Comparison of ENCODE assay signal across 15 cellular contexts in genomic region chr22:30328466-30329049, GRCh38. TPM values are rescaled to one million over a fixed set of nuclear protein-coding genes. Genes with fewer than 3 reads are reported as not detected.
DNase-seq lines count a peak whose midpoint lies in the region; ATAC-seq and TF ChIP-seq lines count a peak whose summit lies in the region.
"Had no signal": no experiment of that assay in that cellular context is flagged by ENCODE, and none has a peak within 500 bp of the region (broad histone marks: within the 10 kb centered on the region; RNA-seq: fewer than 3 reads in every experiment).

No MANE protein-coding gene starts in this region.

- H3K4me2 ChIP-seq in GM23338: no peak overlapping the region

- H3K9me2 ChIP-seq in GM23338 (ENCODE audit: insufficient read depth): no peaks in the 10 kb centered on the region

- no peaks in the 10 kb centered on the region for H3K79me2 ChIP-seq in GM23338 (replicated peaks; ENCODE audit: insufficient read depth)

- H3K27me3 ChIP-seq in CD8-positive, alpha-beta memory T cell (ENCODE audit: insufficient read depth, low read length, poor library complexity, severe bottlenecking): no peaks in the 10 kb centered on the region
- H3K27me3 ChIP-seq in GM23338 (ENCODE audit: insufficient read depth): no peaks in the 10 kb centered on the region
- H3K27me3 ChIP-seq: upper lobe of left lung had no signal

- POLR2A ChIA-PET in CD8-positive, alpha-beta memory T cell (lab: Charles Lee): interaction anchor here (0.7 to 1.0 kb wide), 2 partner anchors 22 to 28 kb away, joined by 3 read pairs; partner anchors contain the start of genes CCDC157 and SF3A1

- no peaks in the 10 kb centered on the region for H3K9me3 Mint-ChIP-seq in CD8-positive, alpha-beta memory T cell
- H3K9me3 Mint-ChIP-seq in GM23338: no peaks in the 10 kb centered on the region
- no peaks in the 10 kb centered on the region for H3K9me3 Mint-ChIP-seq in chondrocyte (ENCODE audit: low read depth)
- no peaks in the 10 kb centered on the region for H3K9me3 Mint-ChIP-seq in natural killer cell
- H3K9me3 Mint-ChIP-seq: activated naive CD4-positive, alpha-beta T cell treated with anti-CD3 and anti-CD28 coated beads, Interleukin-2, amount 50 U/mL, for 24 hours had no signal

- no peak for TF ChIP-seq CTCF in GM23338 (conservative IDR thresholded peaks at IDR 0.05; ENCODE audit: low read depth in 2 of 2)
- no peak for TF ChIP-seq CTCF in chondrocyte (IDR thresholded peaks at IDR 0.05)
- no peak for TF ChIP-seq CTCF in natural killer cell (IDR thresholded peaks at IDR 0.05)

- H3K27me3 Mint-ChIP-seq in CD8-positive, alpha-beta memory T cell: no peaks in the 10 kb centered on the region
- peaks cover 5% of the 10 kb centered on the region for H3K27me3 Mint-ChIP-seq in GM23338 (ENCODE audit: insufficient read depth, low read depth, poor library complexity)
- H3K27me3 Mint-ChIP-seq in chondrocyte (ENCODE audit: low read depth): no peaks in the 10 kb centered on the region
- H3K27me3 Mint-ChIP-seq in natural killer cell (ENCODE audit: low read depth in 2 of 2): no peaks in the 10 kb centered on the region
- H3K27me3 Mint-ChIP-seq: activated naive CD4-positive, alpha-beta T cell treated with anti-CD3 and anti-CD28 coated beads, Interleukin-2, amount 50 U/mL, for 24 hours had no signal

- H3K4me1 Mint-ChIP-seq in CD8-positive, alpha-beta memory T cell: peaks cover 32 to 38% (median 38%) of the 10 kb centered on the region in 3 donors
- peaks cover 25% of the 10 kb centered on the region for H3K4me1 Mint-ChIP-seq in GM23338
- H3K4me1 Mint-ChIP-seq in chondrocyte (ENCODE audit: low read depth): peaks cover 46% of the 10 kb centered on the region
- peaks cover 30 to 36% of the 10 kb centered on the region in 2 donors for H3K4me1 Mint-ChIP-seq in natural killer cell

- peaks cover 9% of the 10 kb centered on the region for H3F3A ChIP-seq in GM23338 (replicated peaks; ENCODE audit: low read depth)

- H3K27ac ChIP-seq in CD8-positive, alpha-beta memory T cell (ENCODE audit: low read depth, low read length): no peak overlapping the region
- H3K27ac ChIP-seq in GM23338 (ENCODE audit: low read depth): peak overlapping the region; percentile 7; the same call in 1 of the 2 replicates

- CTCF ChIA-PET in CD8-positive, alpha-beta memory T cell (lab: Charles Lee): interaction anchor here (1.0 to 7.6 kb wide), 3 partner anchors 15 to 41 kb away, joined by 3 to 45 read pairs (median 5); no protein-coding TSS in a partner anchor

- peak overlapping the region in 5 of 8 donors; percentile 31 to 88 (median 78) for H3K27ac Mint-ChIP-seq in CD8-positive, alpha-beta memory T cell
- no peak overlapping the region for H3K27ac Mint-ChIP-seq in GM23338
- peak overlapping the region; percentile 94 for H3K27ac Mint-ChIP-seq in chondrocyte (ENCODE audit: unreplicated experiment)
- H3K27ac Mint-ChIP-seq in natural killer cell: peak overlapping the region in 1 of 2 donors; percentile 81
- H3K27ac Mint-ChIP-seq: activated naive CD4-positive, alpha-beta T cell treated with anti-CD3 and anti-CD28 coated beads, Interleukin-2, amount 50 U/mL, for 24 hours had no signal

- H4K20me1 ChIP-seq in GM23338 (replicated peaks; ENCODE audit: insufficient read depth): peaks cover 11% of the 10 kb centered on the region; the same call in 1 of the 2 replicates

- H3K4me3 Mint-ChIP-seq in CD8-positive, alpha-beta memory T cell: peak overlapping the region in 2 of 7 donors; percentile 11 to 86
- H3K4me3 Mint-ChIP-seq in GM23338 (no peak overlapping the region), chondrocyte (ENCODE audit: unreplicated experiment) (no peak overlapping the region), natural killer cell (peak overlapping the region; percentile 13)

- no peak overlapping the region for H2AFZ ChIP-seq in GM23338

- H3K4me1 ChIP-seq in CD8-positive, alpha-beta memory T cell (ENCODE audit: insufficient read depth, low read length): peaks cover 34% of the 10 kb centered on the region
- H3K4me1 ChIP-seq in GM23338 (ENCODE audit: insufficient read depth): peaks cover 6% of the 10 kb centered on the region

- no peaks in the 10 kb centered on the region for H3K9me3 ChIP-seq in CD8-positive, alpha-beta memory T cell (ENCODE audit: low read length)
- H3K9me3 ChIP-seq: upper lobe of left lung had no signal

- peaks cover 0 to 47% (median 4%) of the 10 kb centered on the region in 3 donors for H3K36me3 Mint-ChIP-seq in CD8-positive, alpha-beta memory T cell
- peaks cover 27% of the 10 kb centered on the region for H3K36me3 Mint-ChIP-seq in GM23338 (ENCODE audit: low read depth)
- H3K36me3 Mint-ChIP-seq in chondrocyte (ENCODE audit: low read depth): peaks cover 3% of the 10 kb centered on the region
- H3K36me3 Mint-ChIP-seq in natural killer cell: no peaks in the 10 kb centered on the region

- H3K4me3 ChIP-seq in CD8-positive, alpha-beta memory T cell (ENCODE audit: low read length): no peak overlapping the region
- H3K4me3 ChIP-seq in GM23338: no peak overlapping the region
- H3K4me3 ChIP-seq: upper lobe of left lung had no signal

- DNase-seq in CD8-positive, alpha-beta memory T cell: no peak
- peak; percentile 39 for DNase-seq in GM23338 (ENCODE audit: low spot score)
- DNase-seq in chondrocyte (ENCODE audit: low spot score): no peak
- no peak for DNase-seq in natural killer cell
- DNase-seq in DMS53 treated with DMSO at 0.1 percent for 48 hours (lab: John Stamatoyannopoulos, UW; ENCODE audit: unreplicated experiment): no peak
- DNase-seq in NCI-H2081 (lab: John Stamatoyannopoulos, UW): no peak
- no peak for DNase-seq in HT-29 (ENCODE audit: low spot score)
- DNase-seq in cortex of kidney (lab: John Stamatoyannopoulos, UW): no peak
- DNase-seq: glutamatergic neuron; kidney glomerular epithelial cell; NCI-H1092 treated with DMSO at 0.1 percent for 48 hours; SIG-M5; stimulated activated CD4-positive, alpha-beta T cell treated with anti-CD3 and anti-CD28 coated beads, Interleukin-2, amount 100 ng/mL, for 48 hours; upper lobe of left lung had no signal

- H3K36me3 ChIP-seq in CD8-positive, alpha-beta memory T cell (ENCODE audit: insufficient read depth, low read length): peaks cover 13% of the 10 kb centered on the region
- H3K36me3 ChIP-seq in GM23338 (ENCODE audit: insufficient read depth): peaks cover 7% of the 10 kb centered on the region; the same call in 1 of the 2 replicates

- intact Hi-C loops in natural killer cell (cut with micrococcal nuclease): no loop called here

- ATAC-seq in GM23338 (no peak), natural killer cell (no peak)

TF ChIP-seq in GM23338, 12 proteins besides CTCF, POLR2A, EP300 and RAD21 (continues in another document):
- TF ChIP-seq EZH2 (IDR thresholded peaks at IDR 0.05; ENCODE audit: low read depth, unreplicated experiment) (no peak), ZNF331 (CRISPR knock-in tag; IDR thresholded peaks at IDR 0.05; ENCODE audit: low read depth) (no peak)

RNA-seq across cellular contexts. Expression of gene TBC1D10A, which starts 1.8 kb away (rescaled TPM):
- total RNA-seq in CD8-positive, alpha-beta memory T cell: 10 to 100 TPM; 14.7 to 17.3 TPM
- 55.2 TPM for polyA plus RNA-seq in CD8-positive, alpha-beta memory T cell
- 6.0 and 8.8 TPM in 2 replicates for total RNA-seq in GM23338 (2014; rRNA removed; shearing (Covaris generic))
- polyA plus RNA-seq in GM23338 (2016; fragmentation: Nextera tagmentation; extraction: Ambion mirVana): 3.3 and 4.2 TPM in 2 replicates
- total RNA-seq in chondrocyte (24.3 to 28.0 TPM (median 26.9 TPM) in 3 replicates), natural killer cell (10 to 100 TPM; 38.9 to 48.0 (median 47.9) TPM)
- 17.2 and 17.4 TPM in 2 replicates for total RNA-seq in HT-29 (2014; rRNA removed; shearing (Covaris generic))

RNA-seq across cellular contexts. Expression of gene SF3A1, which starts 28.1 kb away (rescaled TPM):
- total RNA-seq in CD8-positive, alpha-beta memory T cell: 100 to 1,000 TPM; 235 to 241 TPM
- 139 TPM for polyA plus RNA-seq in CD8-positive, alpha-beta memory T cell
- 108 and 170 TPM in 2 replicates for total RNA-seq in GM23338 (2014; rRNA removed; shearing (Covaris generic))
- polyA plus RNA-seq in GM23338 (2016; fragmentation: Nextera tagmentation; extraction: Ambion mirVana): 93.4 and 107 TPM in 2 replicates
- 110 to 127 TPM (median 115 TPM) in 3 replicates for total RNA-seq in chondrocyte
- total RNA-seq in natural killer cell: 100 to 1,000 TPM; 309 to 340 (median 319) TPM
- 42.3 and 50.8 TPM in 2 replicates for total RNA-seq in HT-29 (2014; rRNA removed; shearing (Covaris generic))

RNA-seq across cellular contexts. Expression of gene CCDC157, which starts 28.2 kb away (rescaled TPM):
- 1 to 10 TPM; 2.7 to 2.9 TPM for total RNA-seq in CD8-positive, alpha-beta memory T cell
- 1.4 TPM for polyA plus RNA-seq in CD8-positive, alpha-beta memory T cell
- 6.9 and 7.9 TPM in 2 replicates for total RNA-seq in GM23338 (2014; rRNA removed; shearing (Covaris generic))
- polyA plus RNA-seq in GM23338 (2016; fragmentation: Nextera tagmentation; extraction: Ambion mirVana): 3.7 and 3.8 TPM in 2 replicates
- total RNA-seq in chondrocyte (2.1 to 3.1 TPM (median 2.3 TPM) in 3 replicates), natural killer cell (1 to 10 TPM; 7.7 to 9.7 (median 8.4) TPM)
- total RNA-seq in HT-29 (2014; rRNA removed; shearing (Covaris generic)): 3.6 and 5.5 TPM in 2 replicates

RNA-seq across cellular contexts. Expression of gene CASTOR1, which starts 39.3 kb away (rescaled TPM):
- 1 to 10 TPM; 4.0 to 5.3 TPM for total RNA-seq in CD8-positive, alpha-beta memory T cell
- polyA plus RNA-seq in CD8-positive, alpha-beta memory T cell: 17.8 TPM
- 23.2 and 36.0 TPM in 2 replicates for total RNA-seq in GM23338 (2014; rRNA removed; shearing (Covaris generic))
- polyA plus RNA-seq in GM23338 (2016; fragmentation: Nextera tagmentation; extraction: Ambion mirVana): 11.3 and 22.0 TPM in 2 replicates
- 12.1 to 18.9 TPM (median 17.0 TPM) in 3 replicates for total RNA-seq in chondrocyte
- total RNA-seq in natural killer cell: 10 to 100 TPM in 1 of 3 donors, 1 to 10 TPM in 2; 7.0 to 11.9 (median 8.8) TPM
- total RNA-seq in HT-29 (2014; rRNA removed; shearing (Covaris generic)): 1.5 and 2.0 TPM in 2 replicates

RNA-seq across cellular contexts. Expression of gene RNF215, which starts 58.7 kb away (rescaled TPM):
- total RNA-seq in CD8-positive, alpha-beta memory T cell: 1 to 10 TPM; 6.3 to 7.9 TPM
- polyA plus RNA-seq in CD8-positive, alpha-beta memory T cell: 0.22 TPM
- 12.4 and 13.9 TPM in 2 replicates for total RNA-seq in GM23338 (2014; rRNA removed; shearing (Covaris generic))
- polyA plus RNA-seq in GM23338 (2016; fragmentation: Nextera tagmentation; extraction: Ambion mirVana): 1.8 and 3.3 TPM in 2 replicates
- total RNA-seq in chondrocyte (35.2 to 36.2 TPM (median 36.0 TPM) in 3 replicates), natural killer cell (1 to 10 TPM; 7.5 to 9.8 (median 9.5) TPM)
- total RNA-seq in HT-29 (2014; rRNA removed; shearing (Covaris generic)): 4.8 and 9.5 TPM in 2 replicates
